ENCODE assay signal across 8 cellular contexts in genomic region chr5:74766887-74767578, GRCh38. TPM values are rescaled to one million over a fixed set of nuclear protein-coding genes. Genes with fewer than 3 reads are reported as not detected.
DNase-seq lines count a peak whose midpoint lies in the region; ATAC-seq and TF ChIP-seq lines count a peak whose summit lies in the region.

GFM2 (minus strand) TSS chr5:74767117; CDS start chr5:74763742, 3,375 bp downstream.
NSA2 (plus strand) TSS chr5:74767249; CDS start chr5:74767361, 112 bp downstream.

- peaks cover 4 to 22% (median 15%) of the 10 kb centered on the region in 4 donors for H3K36me3 ChIP-seq in liver (ENCODE audit: control insufficient read depth in 4 of 4, insufficient read depth in 3 of 4, low read depth in 1 of 4, low read length in 3 of 4)

- H3K4me3 ChIP-seq in liver (ENCODE audit: low read depth in 1 of 3, low read length in 3 of 3) = peak within 1 kb of the TSS; percentile 86 to 100 (median 96)

- peak; percentile 87 for ATAC-seq in GM19395 (IDR thresholded peaks at IDR 0.05; ENCODE audit: unreplicated experiment)
- peak; percentile 88 for ATAC-seq in HG03565 (IDR thresholded peaks at IDR 0.05; ENCODE audit: unreplicated experiment)

- H3K27ac ChIP-seq in C4-2B = peak within 1 kb of the TSS; percentile 85
- H3K27ac ChIP-seq in liver (ENCODE audit: low read depth in 1 of 2, low read length in 2 of 2) = peak within 1 kb of the TSS; percentile 72 to 86

- H3K9ac ChIP-seq in liver (ENCODE audit: low read depth in 1 of 2, low read length in 2 of 2) = peak within 1 kb of the TSS; percentile 81 to 84

- DNase-seq in NCI-H774 (lab: John Stamatoyannopoulos, UW) (peak; percentile 92), dermis microvascular lymphatic vessel endothelial cell (ENCODE audit: low read depth in 2 of 2) (peak; percentile 91 to 96)
- peak; percentile 94 to 95 for DNase-seq in activated CD4-positive, alpha-beta T cell treated with anti-CD3 and anti-CD28 coated beads, Interleukin-2, amount 50 U/mL, for 48 hours
- DNase-seq in stimulated activated CD4-positive, alpha-beta T cell treated with anti-CD3 and anti-CD28 coated beads, Interleukin-4, amount 100 ng/mL, for 24 hours = peak; percentile 94

- H3K4me1 ChIP-seq in liver (ENCODE audit: control insufficient read depth in 4 of 4, insufficient read depth in 4 of 4, low read length in 3 of 4) = peaks cover 6 to 26% (median 23%) of the 10 kb centered on the region in 4 donors

- H3K27me3 ChIP-seq in liver (ENCODE audit: control insufficient read depth in 4 of 4, insufficient read depth in 4 of 4, low read length in 3 of 4) = no peaks in the 10 kb centered on the region

- H3K9me3 ChIP-seq in liver (ENCODE audit: control insufficient read depth in 4 of 4, low read length in 3 of 4) = no peaks in the 10 kb centered on the region

- TF ChIP-seq CTCF in C4-2B (conservative IDR thresholded peaks at IDR 0.05) = no peak
- no peak for TF ChIP-seq CTCF in liver (IDR thresholded peaks at IDR 0.05; ENCODE audit: low read depth, low read length, missing input control)

- under 1% methylated on average over 50 of the region's 50 CpGs for WGBS in liver

- peak in 1 of 2 donors; percentile 58 for TF ChIP-seq RAD21 in liver (IDR thresholded peaks at IDR 0.05)

TF ChIP-seq in liver, 16 proteins besides CTCF, POLR2A, EP300 and RAD21:
- TF ChIP-seq SP1 (IDR thresholded peaks at IDR 0.05) (peak; percentile 61), JUND (IDR thresholded peaks at IDR 0.05) (no peak), RXRA (IDR thresholded peaks at IDR 0.05) (peak; percentile 38 to 45), MAX (IDR thresholded peaks at IDR 0.05) (peak; percentile 85), GABPA (IDR thresholded peaks at IDR 0.05 in 1 of 2, conservative IDR thresholded peaks at IDR 0.05 in 1 of 2) (peak; percentile 100), HNF4A (conservative IDR thresholded peaks at IDR 0.05) (peak in 1 of 2 donors; percentile 28), FOXA2 (IDR thresholded peaks at IDR 0.05) (no peak), TAF1 (conservative IDR thresholded peaks at IDR 0.05) (no peak), HNF4G (IDR thresholded peaks at IDR 0.05) (no peak), ATF3 (IDR thresholded peaks at IDR 0.05) (peak; percentile 60), NR2F2 (IDR thresholded peaks at IDR 0.05) (peak; percentile 60), REST (IDR thresholded peaks at IDR 0.05) (peak; percentile 70), FOXA1 (IDR thresholded peaks at IDR 0.05) (peak; percentile 33), YY1 (IDR thresholded peaks at IDR 0.05) (peak; percentile 60), ZBTB33 (IDR thresholded peaks at IDR 0.05) (peak; percentile 47), EGR1 (IDR thresholded peaks at IDR 0.05; ENCODE audit: low read depth in 2 of 2) (peak in 1 of 2 donors; percentile 58)

RNA-seq across cellular contexts. Expression of gene GFM2, which starts in this region (rescaled TPM):
- 29.4 and 29.8 TPM in 2 replicates for total RNA-seq in dermis microvascular lymphatic vessel endothelial cell
- total RNA-seq in liver = 10 to 100 TPM; 33.9 to 41.0 TPM
- polyA plus RNA-seq in liver = 10 to 100 TPM; 14.6 to 15.5 TPM

RNA-seq across cellular contexts. Expression of gene NSA2, which starts in this region (rescaled TPM):
- total RNA-seq in dermis microvascular lymphatic vessel endothelial cell (43.7 and 51.3 TPM in 2 replicates), liver (10 to 100 TPM; 26.7 to 31.4 TPM)
- 10 to 100 TPM; 32.1 to 54.7 TPM for polyA plus RNA-seq in liver

Comparison
In these comparisons a context has a peak if more than half of its experiments do, and no peak if none do; other contexts are left out.
1. Peak in every context shown above with its lines: DNase-seq, ATAC-seq, H3K4me3 ChIP-seq and H3K27ac ChIP-seq.